8 cellular contexts compared by ENCODE assay signal in the genomic region with DNA sequence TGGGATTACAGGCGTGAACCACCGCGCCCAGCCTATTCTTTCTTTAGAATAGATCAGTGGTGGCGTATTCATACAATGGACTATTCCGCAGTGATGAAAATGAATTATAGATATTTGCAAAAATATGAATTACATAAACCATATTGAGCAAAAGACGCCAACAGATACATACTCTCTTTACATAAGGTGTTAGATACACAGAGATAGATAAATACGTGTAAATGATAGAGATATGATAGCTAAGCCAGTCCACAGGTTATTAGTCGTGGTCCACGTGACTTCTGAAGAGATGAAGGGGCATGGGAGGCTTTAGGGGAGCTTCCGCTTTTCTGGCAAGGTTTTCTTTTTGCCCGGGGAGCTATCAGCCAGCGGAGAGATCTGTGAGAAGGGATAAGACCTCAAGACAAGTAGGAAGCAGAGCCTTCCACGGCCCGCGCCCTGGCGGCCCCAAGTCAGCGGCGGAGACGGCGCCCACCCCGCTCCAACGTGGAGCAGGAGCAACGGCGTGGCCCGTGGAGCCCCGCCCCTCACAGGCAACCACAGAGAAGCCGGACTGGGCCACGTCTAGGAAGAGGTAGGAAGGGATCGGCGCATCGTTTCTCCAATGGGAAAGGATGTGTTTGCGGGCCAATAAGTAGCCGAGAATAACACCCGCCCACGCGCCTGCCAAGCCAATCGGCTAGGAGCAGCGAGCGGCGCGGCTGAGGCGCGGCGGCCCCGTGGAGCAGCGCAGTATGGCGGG. TPM values are rescaled to one million over a fixed set of nuclear protein-coding genes. Genes with fewer than 3 reads are reported as not detected.
DNase-seq lines count a peak whose midpoint lies in the region; FAIRE-seq and TF ChIP-seq lines count a peak whose summit lies in the region.

A gene (plus strand): TSS at position 704 of the 742 bp plus-strand sequence. CDS start 31 bp downstream, at position 735.

- no peaks in the 10 kb centered on the region for H3K9me3 Mint-ChIP-seq in activated naive CD4-positive, alpha-beta T cell treated with anti-CD3 and anti-CD28 coated beads for 36 hours

- H3K36me3 Mint-ChIP-seq in activated naive CD4-positive, alpha-beta T cell treated with anti-CD3 and anti-CD28 coated beads for 36 hours (ENCODE audit: low read depth), result peaks cover 10% of the 10 kb centered on the region

- H3K27ac ChIP-seq in neutrophil (peak within 1 kb of the TSS; percentile 58), substantia nigra (ENCODE audit: low read depth, low read length, poor library complexity, severe bottlenecking) (peak within 1 kb of the TSS; percentile 70)

- DNase-seq in GM03348 (ENCODE audit: low spot score) (peak; percentile 96), HFF-Myc (ENCODE audit: extremely low read depth, low read depth) (peak; percentile 96), NAMALWA (ENCODE audit: low spot score) (peak; percentile 99), SK-N-DZ (ENCODE audit: low spot score) (peak; percentile 99), frontal cortex (ENCODE audit: low spot score in 2 of 2) (peak; percentile 89 to 92), substantia nigra (lab: John Stamatoyannopoulos, UW) (peak; percentile 50 to 98 (median 89))
- DNase-seq in activated naive CD4-positive, alpha-beta T cell treated with anti-CD3 and anti-CD28 coated beads for 36 hours, result peak; percentile 100

- no peak for FAIRE-seq in frontal cortex (lab: Jason Lieb, UNC)

- CTCF ChIA-PET in activated naive CD4-positive, alpha-beta T cell treated with anti-CD3 and anti-CD28 coated beads for 36 hours (lab: Charles Lee), result interaction anchor here (0.9 to 1.0 kb wide), 3 partner anchors 9 to 359 kb away, joined by 3 to 5 read pairs (median 4); no protein-coding TSS in a partner anchor

- H3K4me1 ChIP-seq in neutrophil (ENCODE audit: control insufficient read depth in 1 of 2, insufficient read depth in 1 of 2, low read depth in 1 of 2, low read length in 1 of 2), result peaks cover 5 to 6% of the 10 kb centered on the region in 2 experiments

- H3K27me3 ChIP-seq in neutrophil, result no peaks in the 10 kb centered on the region

- TF ChIP-seq CTCF in HFF-Myc (IDR thresholded peaks at IDR 0.05; ENCODE audit: low read depth, low read length, missing control alignments) (no peak), neutrophil (IDR thresholded peaks at IDR 0.05) (no peak)

- peak within 1 kb of the TSS; percentile 58 for H3K4me3 ChIP-seq in HFF-Myc (replicated peaks; ENCODE audit: low read depth, low read length)
- H3K4me3 ChIP-seq in neutrophil (ENCODE audit: low read depth in 1 of 2, low read length in 1 of 2), result peak within 1 kb of the TSS; percentile 75

- H3K4me3 Mint-ChIP-seq in activated naive CD4-positive, alpha-beta T cell treated with anti-CD3 and anti-CD28 coated beads for 36 hours, result peak within 1 kb of the TSS; percentile 93

- intact Hi-C loops in activated naive CD4-positive, alpha-beta T cell treated with anti-CD3 and anti-CD28 coated beads for 36 hours (cut with micrococcal nuclease), result loop anchor here (1.0 kb wide), 1 partner anchor 73 kb away; no protein-coding TSS in a partner anchor

- no peaks in the 10 kb centered on the region for H3K9me3 ChIP-seq in neutrophil

- H3K27ac Mint-ChIP-seq in activated naive CD4-positive, alpha-beta T cell treated with anti-CD3 and anti-CD28 coated beads for 36 hours, result peak within 1 kb of the TSS; percentile 87

- peaks cover 13% of the 10 kb centered on the region for H3K4me1 Mint-ChIP-seq in activated naive CD4-positive, alpha-beta T cell treated with anti-CD3 and anti-CD28 coated beads for 36 hours (ENCODE audit: low read depth)

- no peaks in the 10 kb centered on the region for H3K27me3 Mint-ChIP-seq in activated naive CD4-positive, alpha-beta T cell treated with anti-CD3 and anti-CD28 coated beads for 36 hours (ENCODE audit: low read depth)

- peaks cover 5% of the 10 kb centered on the region for H3K36me3 ChIP-seq in neutrophil

RNA-seq across cellular contexts. Expression of the gene that starts here (rescaled TPM):
- polyA plus RNA-seq in SK-N-DZ (2014; cell fraction: cytosol; rRNA removed), result 38.9 and 49.0 TPM in 2 replicates
- 455 and 485 TPM in 2 replicates for polyA plus RNA-seq in SK-N-DZ (2014; cell fraction: nucleus; rRNA removed)
- total RNA-seq in activated naive CD4-positive, alpha-beta T cell treated with anti-CD3 and anti-CD28 coated beads for 36 hours, result 10 to 100 TPM; 58.6 to 63.1 TPM
- total RNA-seq in frontal cortex, result 21.6 TPM

Comparison
In these comparisons a context has a peak if more than half of its experiments do, and no peak if none do; other contexts are left out.
1. Peak in every context shown above with its lines: DNase-seq, H3K4me3 ChIP-seq and H3K27ac ChIP-seq.